9 cellular contexts compared by ENCODE assay signal in the genomic region with DNA sequence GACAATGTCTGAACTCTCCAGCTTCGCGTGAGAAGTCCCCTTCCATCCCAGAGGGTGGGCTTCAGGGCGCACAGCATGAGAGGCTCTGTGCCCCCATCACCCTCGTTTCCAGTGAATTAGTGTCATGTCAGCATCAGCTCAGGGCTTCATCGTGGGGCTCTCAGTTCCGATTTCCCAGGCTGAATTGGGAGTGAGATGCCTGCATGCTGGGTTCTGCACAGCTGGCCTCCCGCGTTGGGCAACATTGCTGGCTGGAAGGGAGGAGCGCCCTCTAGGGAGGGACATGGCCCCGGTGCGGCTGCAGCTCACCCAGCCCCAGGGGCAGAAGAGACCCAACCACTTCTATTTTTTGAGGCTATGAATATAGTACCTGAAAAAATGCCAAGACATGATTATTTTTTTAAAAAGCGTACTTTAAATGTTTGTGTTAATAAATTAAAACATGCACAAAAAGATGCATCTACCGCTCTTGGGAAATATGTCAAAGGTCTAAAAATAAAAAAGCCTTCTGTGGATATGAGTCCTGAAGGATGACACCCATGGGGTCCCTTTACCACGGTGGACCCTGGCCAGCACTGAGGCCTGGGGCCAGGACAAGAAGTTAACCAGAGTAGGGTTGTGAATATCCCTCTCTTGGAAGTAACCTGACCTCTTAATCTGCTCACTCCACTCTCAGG. TPM values are rescaled to one million over a fixed set of nuclear protein-coding genes. Genes with fewer than 3 reads are reported as not detected.
A peak's percentile ranks its signal among the peaks of the same experiment; 100 is the strongest.
DNase-seq lines count a peak whose midpoint lies in the region; ATAC-seq and TF ChIP-seq lines count a peak whose summit lies in the region.
"Had no signal": no experiment of that assay in that cellular context is flagged by ENCODE, and none has a peak within 500 bp of the region (broad histone marks: within the 10 kb centered on the region; RNA-seq: fewer than 3 reads in every experiment).

No MANE protein-coding gene starts in this region.

- H3K27ac ChIP-seq in HEK293 (ENCODE audit: extremely low read depth, low read depth, low read length) (no peak overlapping the region), Panc1 (ENCODE audit: low read length) (no peak overlapping the region), upper lobe of right lung (no peak overlapping the region)
- H3K27ac ChIP-seq: SJSA1 had no signal

- peak; percentile 83 for DNase-seq in D341Med (ENCODE audit: low spot score)
- peak; percentile 8 for DNase-seq in Panc1 (ENCODE audit: low read depth, low spot score)
- peak; percentile 60 for DNase-seq in activated T-helper 1 cell treated with anti-CD3 and anti-CD28 coated beads, Interleukin-12 subunit alpha, Interleukin-12 subunit beta, Interleukin-2, Interleukin-4 antibody, amounts not matched to agents 30 ng/mL and 10 ng/mL and 1 ng/mL, durations not matched to agents 14 hours and 24 hours and 36 hours (ENCODE audit: low spot score)
- peak; percentile 24 for DNase-seq in foreskin melanocyte
- peak; percentile 56 for DNase-seq in pons (ENCODE audit: low spot score)
- peak; percentile 85 for DNase-seq in upper lobe of right lung
- no peak for DNase-seq in T1000 (lab: John Stamatoyannopoulos, UW)

- peaks cover 7% of the 10 kb centered on the region for H3K4me1 ChIP-seq in HEK293 (ENCODE audit: control insufficient read depth, insufficient read depth, low read length)
- peaks cover 11% of the 10 kb centered on the region for H3K4me1 ChIP-seq in Panc1 (ENCODE audit: control insufficient read depth, insufficient read depth, low read length)
- H3K4me1 ChIP-seq in upper lobe of right lung = no peaks in the 10 kb centered on the region

- H3K27me3 ChIP-seq in Panc1 (ENCODE audit: control insufficient read depth, insufficient read depth, low read length) (no peaks in the 10 kb centered on the region), upper lobe of right lung (peaks cover 4% of the 10 kb centered on the region)
- H3K27me3 ChIP-seq: SJSA1 had no signal

- peaks cover 31% of the 10 kb centered on the region for H3K4me1 Mint-ChIP-seq in activated T-helper 1 cell treated with anti-CD3 and anti-CD28 coated beads, Interleukin-12 subunit alpha, Interleukin-12 subunit beta, Interleukin-2, Interleukin-4 antibody, amounts not matched to agents 30 ng/mL and 10 ng/mL and 1 ng/mL, durations not matched to agents 14 hours and 24 hours and 36 hours (ENCODE audit: low read depth)

- H3K36me3 ChIP-seq in HEK293 (ENCODE audit: control insufficient read depth in 2 of 2, insufficient read depth in 1 of 2, low read length in 2 of 2) (no peaks in the 10 kb centered on the region), Panc1 (ENCODE audit: control insufficient read depth, insufficient read depth, low read length) (no peaks in the 10 kb centered on the region), upper lobe of right lung (no peaks in the 10 kb centered on the region)
- H3K36me3 ChIP-seq: SJSA1 had no signal

- H3K9me3 ChIP-seq in HEK293 (ENCODE audit: control insufficient read depth, insufficient read depth, low read depth, low read length) (no peaks in the 10 kb centered on the region), Panc1 (ENCODE audit: control insufficient read depth, insufficient read depth, low read depth, low read length) (no peaks in the 10 kb centered on the region), upper lobe of right lung (no peaks in the 10 kb centered on the region)
- H3K9me3 ChIP-seq: SJSA1 had no signal

- H3K27me3 Mint-ChIP-seq in activated T-helper 1 cell treated with anti-CD3 and anti-CD28 coated beads, Interleukin-12 subunit alpha, Interleukin-12 subunit beta, Interleukin-2, Interleukin-4 antibody, amounts not matched to agents 30 ng/mL and 10 ng/mL and 1 ng/mL, durations not matched to agents 14 hours and 24 hours and 36 hours (ENCODE audit: insufficient read depth) = peaks cover 3% of the 10 kb centered on the region

- peak; percentile 66; the same call in 1 of the 2 replicates for TF ChIP-seq CTCF in HEK293 (tag by site-specific recombination; IDR thresholded peaks at IDR 0.05)
- peak; percentile 96 for TF ChIP-seq CTCF in Panc1 (IDR thresholded peaks at IDR 0.05)
- peak; percentile 69 for TF ChIP-seq CTCF in upper lobe of right lung (IDR thresholded peaks at IDR 0.05)

- CTCF ChIA-PET in HEK293 (lab: Yijun Ruan, JAX) = interaction anchor here (0.6 to 1.7 kb wide), 21 partner anchors 9 to 472 kb away, joined by 3 to 10 read pairs (median 3); a partner anchor contains a TSS
- CTCF ChIA-PET in Panc1 (lab: Charles Lee) = interaction anchor here (0.6 to 0.7 kb wide), 3 partner anchors 69 to 240 kb away, joined by 3 to 6 read pairs (median 3); no protein-coding TSS in a partner anchor

- in situ Hi-C loops in Panc1 (cut with HindIII; ENCODE audit: low pct_unique_long_range_greater_than_20kb, low sequenced_read_pairs) = no loop called here

- H3K9me3 Mint-ChIP-seq in activated T-helper 1 cell treated with anti-CD3 and anti-CD28 coated beads, Interleukin-12 subunit alpha, Interleukin-12 subunit beta, Interleukin-2, Interleukin-4 antibody, amounts not matched to agents 30 ng/mL and 10 ng/mL and 1 ng/mL, durations not matched to agents 14 hours and 24 hours and 36 hours = no peaks in the 10 kb centered on the region

- H3K4me3 Mint-ChIP-seq in activated T-helper 1 cell treated with anti-CD3 and anti-CD28 coated beads, Interleukin-12 subunit alpha, Interleukin-12 subunit beta, Interleukin-2, Interleukin-4 antibody, amounts not matched to agents 30 ng/mL and 10 ng/mL and 1 ng/mL, durations not matched to agents 14 hours and 24 hours and 36 hours = no peak overlapping the region

- POLR2A ChIA-PET in HEK293 (lab: Yijun Ruan, JAX) (interaction anchor here (0.6 to 0.9 kb wide), 3 partner anchors 22 to 179 kb away, joined by 3 read pairs; a partner anchor contains a TSS), Panc1 (lab: Charles Lee) (interaction anchor here (0.6 kb wide), 1 partner anchor 72 kb away, joined by 3 read pairs; no protein-coding TSS in a partner anchor)

- H3K4me3 ChIP-seq in HEK293 (ENCODE audit: low read depth, low read length) (no peak overlapping the region), Panc1 (ENCODE audit: low read depth in 2 of 2, low read length in 2 of 2) (no peak overlapping the region), upper lobe of right lung (no peak overlapping the region)
- H3K4me3 ChIP-seq: SJSA1 had no signal

- ATAC-seq in Panc1 (peak; percentile 83), upper lobe of right lung (peak; percentile 92)

- H3K36me3 Mint-ChIP-seq in activated T-helper 1 cell treated with anti-CD3 and anti-CD28 coated beads, Interleukin-12 subunit alpha, Interleukin-12 subunit beta, Interleukin-2, Interleukin-4 antibody, amounts not matched to agents 30 ng/mL and 10 ng/mL and 1 ng/mL, durations not matched to agents 14 hours and 24 hours and 36 hours (ENCODE audit: low read depth) = peaks cover 18% of the 10 kb centered on the region

- no TSS peak for BruUV-seq in Panc1 (replicated peaks; lab: Mats Ljungman, UMichigan)

- intact Hi-C loops in Panc1 (cut with micrococcal nuclease; ENCODE audit: unreplicated experiment) (loop anchor here (2.0 kb wide), 1 partner anchor 182 kb away; no protein-coding TSS in a partner anchor), upper lobe of right lung (cut with DNase I) (no loop called here)
- intact Hi-C loops in activated T-helper 1 cell treated with anti-CD3 and anti-CD28 coated beads, Interleukin-12 subunit alpha, Interleukin-12 subunit beta, Interleukin-2, Interleukin-4 antibody, amounts not matched to agents 30 ng/mL and 10 ng/mL and 1 ng/mL, durations not matched to agents 14 hours and 24 hours and 36 hours (cut with micrococcal nuclease) = loop anchor here (1.0 kb wide), 1 partner anchor 61 kb away; no protein-coding TSS in a partner anchor

- H3K27ac Mint-ChIP-seq in activated T-helper 1 cell treated with anti-CD3 and anti-CD28 coated beads, Interleukin-12 subunit alpha, Interleukin-12 subunit beta, Interleukin-2, Interleukin-4 antibody, amounts not matched to agents 30 ng/mL and 10 ng/mL and 1 ng/mL, durations not matched to agents 14 hours and 24 hours and 36 hours = no peak overlapping the region

TF ChIP-seq in HEK293, 187 proteins besides CTCF, POLR2A, EP300 and RAD21 (continues in another document):
- TF ChIP-seq ZNF391 (tag by site-specific recombination; IDR thresholded peaks at IDR 0.05; ENCODE audit: borderline replicate concordance, low read depth) (no peak), ZNF223 (tag by site-specific recombination; IDR thresholded peaks at IDR 0.05) (no peak), ZIC2 (tag by site-specific recombination; IDR thresholded peaks at IDR 0.05) (peak; percentile 94), ZNF654 (tag by site-specific recombination; IDR thresholded peaks at IDR 0.05; ENCODE audit: low read depth) (peak; percentile 56), SCRT1 (tag by site-specific recombination; IDR thresholded peaks at IDR 0.05; ENCODE audit: borderline replicate concordance) (no peak), ZNF10 (tag by site-specific recombination; IDR thresholded peaks at IDR 0.05) (no peak), ZNF660 (tag by site-specific recombination; IDR thresholded peaks at IDR 0.05) (peak; percentile 65), ZNF266 (tag by site-specific recombination; IDR thresholded peaks at IDR 0.05; ENCODE audit: low read depth) (no peak), ZNF555 (tag by site-specific recombination; conservative IDR thresholded peaks at IDR 0.05) (no peak)

RNA-seq across cellular contexts. Expression of a gene that starts 10.5 kb away (rescaled TPM):
- total RNA-seq in Panc1 (2021; ENCODE audit: unreplicated experiment) = not detected
- 0.27 TPM for polyA plus RNA-seq in Panc1 (2012; ENCODE audit: insufficient read length)
- not detected in 2 replicates for total RNA-seq in activated T-helper 1 cell treated with anti-CD3 and anti-CD28 coated beads, Interleukin-12 subunit alpha, Interleukin-12 subunit beta, Interleukin-2, Interleukin-4 antibody, amounts not matched to agents 30 ng/mL and 10 ng/mL and 1 ng/mL, durations not matched to agents 14 hours and 24 hours and 36 hours
- 0.20 TPM for total RNA-seq in upper lobe of right lung
- total RNA-seq: SJSA1 had no signal

RNA-seq across cellular contexts. Expression of a gene that starts 27.6 kb away (rescaled TPM):
- total RNA-seq in Panc1 (2021; ENCODE audit: unreplicated experiment) (0.49 TPM), upper lobe of right lung (184 TPM)
- 0.16 TPM for polyA plus RNA-seq in Panc1 (2012; ENCODE audit: insufficient read length)
- 63.8 and 65.0 TPM in 2 replicates for total RNA-seq in activated T-helper 1 cell treated with anti-CD3 and anti-CD28 coated beads, Interleukin-12 subunit alpha, Interleukin-12 subunit beta, Interleukin-2, Interleukin-4 antibody, amounts not matched to agents 30 ng/mL and 10 ng/mL and 1 ng/mL, durations not matched to agents 14 hours and 24 hours and 36 hours
- total RNA-seq: SJSA1 had no signal

RNA-seq across cellular contexts. Expression of a gene that starts 45.5 kb away (rescaled TPM):
- total RNA-seq in Panc1 (2021; ENCODE audit: unreplicated experiment) (not detected), upper lobe of right lung (not detected)
- not detected for polyA plus RNA-seq in Panc1 (2012; ENCODE audit: insufficient read length)
- total RNA-seq in activated T-helper 1 cell treated with anti-CD3 and anti-CD28 coated beads, Interleukin-12 subunit alpha, Interleukin-12 subunit beta, Interleukin-2, Interleukin-4 antibody, amounts not matched to agents 30 ng/mL and 10 ng/mL and 1 ng/mL, durations not matched to agents 14 hours and 24 hours and 36 hours = not detected in 2 replicates
- total RNA-seq: SJSA1 had no signal

RNA-seq across cellular contexts. Expression of a gene that starts 60.0 kb away (rescaled TPM):
- total RNA-seq in Panc1 (2021; ENCODE audit: unreplicated experiment) = 0.41 TPM
- polyA plus RNA-seq in Panc1 (2012; ENCODE audit: insufficient read length) = 0.33 TPM
- 0.21 and 0.22 TPM in 2 replicates for total RNA-seq in activated T-helper 1 cell treated with anti-CD3 and anti-CD28 coated beads, Interleukin-12 subunit alpha, Interleukin-12 subunit beta, Interleukin-2, Interleukin-4 antibody, amounts not matched to agents 30 ng/mL and 10 ng/mL and 1 ng/mL, durations not matched to agents 14 hours and 24 hours and 36 hours
- 0.84 TPM for total RNA-seq in upper lobe of right lung

Comparison
In these comparisons a context has a peak if more than half of its experiments do, and no peak if none do; other contexts are left out.
1. RNA of a gene that starts 27.6 kb away (total RNA-seq): 184 TPM in upper lobe of right lung (single experiment) and 63.8 to 65.0 TPM in activated T-helper 1 cell treated with anti-CD3 and anti-CD28 coated beads, Interleukin-12 subunit alpha, Interleukin-12 subunit beta, Interleukin-2, Interleukin-4 antibody, amounts not matched to agents 30 ng/mL and 10 ng/mL and 1 ng/mL, durations not matched to agents 14 hours and 24 hours and 36 hours; 0.49 TPM in Panc1 (single experiment); every median in the first group is over 10 times any median in the second.
2. Peak in every context shown above with its lines, with median percentiles within 50 percentile points of each other: CTCF ChIP-seq.